In genomic region chr11:13667245-13667644, GRCh38 we compare ENCODE assay signal across 7 cellular contexts. TPM values are rescaled to one million over a fixed set of nuclear protein-coding genes. Genes with fewer than 3 reads are reported as not detected.
A peak's percentile ranks its signal among the peaks of the same experiment; 100 is the strongest.
DNase-seq lines count a peak whose midpoint lies in the region; ATAC-seq, FAIRE-seq and TF ChIP-seq lines count a peak whose summit lies in the region.

No MANE protein-coding gene starts in this region.

- TSS peak; percentile 75 for BruUV-seq in PC-3 (replicated peaks; lab: Mats Ljungman, UMichigan)
- BruUV-seq in endothelial cell of umbilical vein (replicated peaks; lab: Mats Ljungman, UMichigan) = no TSS peak

- TF ChIP-seq CTCF in GM12865 (IDR thresholded peaks at IDR 0.05; ENCODE audit: insufficient read depth, low read depth, low read length, missing control alignments) = no peak
- TF ChIP-seq CTCF in PC-3 (conservative IDR thresholded peaks at IDR 0.05; ENCODE audit: low read depth, low read length) = no peak
- no peak for TF ChIP-seq CTCF in endothelial cell of umbilical vein (IDR thresholded peaks at IDR 0.05; ENCODE audit: extremely low read depth in 1 of 2, insufficient read depth in 1 of 2, low read depth in 1 of 2, low read length in 2 of 2)
- TF ChIP-seq CTCF in retinal pigment epithelial cell (conservative IDR thresholded peaks at IDR 0.05; ENCODE audit: low read depth, low read length) = no peak

- H3K4me3 ChIP-seq in GM12865 (ENCODE audit: low read depth, low read length) (peak overlapping the region; percentile 91), PC-3 (ENCODE audit: low read length) (peak overlapping the region; percentile 92), endothelial cell of umbilical vein (replicated peaks in 1 of 3; ENCODE audit: insufficient read depth in 1 of 3, low read depth in 1 of 3, low read length in 3 of 3) (peak overlapping the region in 1 of 3 experiments; percentile 81), retinal pigment epithelial cell (ENCODE audit: low read length) (peak overlapping the region; percentile 82)

- TF ChIP-seq POLR2A in endothelial cell of umbilical vein (IDR thresholded peaks at IDR 0.05; ENCODE audit: low read depth, low read length) = no peak

- H3K9me1 ChIP-seq in endothelial cell of umbilical vein (replicated peaks; ENCODE audit: control insufficient read depth, extremely low read depth, insufficient read depth, low read length) = no peaks in the 10 kb centered on the region

- dilution Hi-C loops in endothelial cell of umbilical vein (cut with MboI; ENCODE audit: extremely low pct_ligation_motif_present, low sequenced_read_pairs) = no loop called here

- H3K9ac ChIP-seq in PC-3 (ENCODE audit: low read length) (peak overlapping the region; percentile 88; the same call in 1 of the 2 replicates), endothelial cell of umbilical vein (replicated peaks; ENCODE audit: extremely low read depth, insufficient read depth, low read length) (no peak overlapping the region)

- no peak for FAIRE-seq in endothelial cell of umbilical vein (lab: Jason Lieb, UNC)

- intact Hi-C loops in PC-3 (cut with micrococcal nuclease) = loop anchor here (10.0 kb wide), 3 partner anchors 198 to 392 kb away; partner anchors contain the start of genes BMAL1 and BTBD10
- intact Hi-C loops in endothelial cell of umbilical vein (cut with micrococcal nuclease) = loop anchor here (5.0 kb wide), 2 partner anchors 205 to 460 kb away; partner anchors contain the start of gene BTBD10

- H3K4me1 ChIP-seq in PC-3 (ENCODE audit: insufficient read depth, low read length) (peaks cover 28% of the 10 kb centered on the region), endothelial cell of umbilical vein (ENCODE audit: control insufficient read depth, extremely low read depth, insufficient read depth, low read length) (peaks cover 20% of the 10 kb centered on the region)

- no peaks in the 10 kb centered on the region for H3K9me3 ChIP-seq in PC-3 (ENCODE audit: low read length)
- H3K9me3 ChIP-seq in endothelial cell of umbilical vein (replicated peaks; ENCODE audit: control insufficient read depth, insufficient read depth, low read length) = no peaks in the 10 kb centered on the region

- no peaks in the 10 kb centered on the region for H3K36me3 ChIP-seq in PC-3 (ENCODE audit: low read depth, low read length)
- no peaks in the 10 kb centered on the region for H3K36me3 ChIP-seq in endothelial cell of umbilical vein (ENCODE audit: control insufficient read depth in 2 of 2, extremely low read depth in 1 of 2, insufficient read depth in 2 of 2, low read length in 2 of 2)

- H2AFZ ChIP-seq in PC-3 (ENCODE audit: low read length) (peak overlapping the region; percentile 99), endothelial cell of umbilical vein (ENCODE audit: low read depth, low read length) (peak overlapping the region; percentile 54)

- POLR2A ChIA-PET in PC-3 (lab: Charles Lee; ENCODE audit: unreplicated experiment) (interaction anchor here (0.5 to 0.6 kb wide), 2 partner anchors 103 to 1081 kb away, joined by 3 to 5 read pairs; no protein-coding TSS in a partner anchor), endothelial cell of umbilical vein (lab: Charles Lee) (no interaction called here)

- H3K79me2 ChIP-seq in PC-3 (ENCODE audit: low read length) (peaks cover 37% of the 10 kb centered on the region), endothelial cell of umbilical vein (ENCODE audit: control insufficient read depth, insufficient read depth, low read length) (peaks cover 37% of the 10 kb centered on the region)

- H3K4me2 ChIP-seq in PC-3 (ENCODE audit: low read length) (peak overlapping the region; percentile 98), endothelial cell of umbilical vein (ENCODE audit: insufficient read depth, low read length) (peak overlapping the region; percentile 90)

- peak; percentile 60 for DNase-seq in GM12865 (ENCODE audit: low read depth)
- DNase-seq in PC-3 = no peak
- peak; percentile 17 for DNase-seq in endothelial cell of umbilical vein (ENCODE audit: low read depth, low spot score)
- no peak for DNase-seq in retinal pigment epithelial cell (ENCODE audit: low read depth)
- DNase-seq in putamen (ENCODE audit: low spot score) = no peak

- CTCF ChIA-PET in PC-3 (lab: Charles Lee) = no interaction called here
- CTCF ChIA-PET in endothelial cell of umbilical vein (lab: Charles Lee) = interaction anchor here (0.8 to 1.5 kb wide), 5 partner anchors 9 to 78 kb away, joined by 3 to 5 read pairs (median 3); no protein-coding TSS in a partner anchor

- H3K27ac ChIP-seq in PC-3 (ENCODE audit: low read length) (no peak overlapping the region), endothelial cell of umbilical vein (ENCODE audit: insufficient read depth, low read depth, low read length) (no peak overlapping the region)

- no peak for ATAC-seq in PC-3
- ATAC-seq in GM19467 (IDR thresholded peaks at IDR 0.05; ENCODE audit: unreplicated experiment) = no peak
- ATAC-seq in HG02981 (IDR thresholded peaks at IDR 0.05; ENCODE audit: unreplicated experiment) = no peak

- H3K9me2 ChIP-seq in PC-3 (replicated peaks; ENCODE audit: low read length) = no peaks in the 10 kb centered on the region

- peaks cover 23% of the 10 kb centered on the region; the same call in 1 of the 2 replicates for H4K20me1 ChIP-seq in PC-3 (ENCODE audit: low read length)
- no peaks in the 10 kb centered on the region for H4K20me1 ChIP-seq in endothelial cell of umbilical vein (replicated peaks; ENCODE audit: control insufficient read depth, extremely low read depth, insufficient read depth, low read length)

- no peaks in the 10 kb centered on the region for H3F3A ChIP-seq in PC-3 (ENCODE audit: low read length, unreplicated experiment)

- H3K27me3 ChIP-seq in PC-3 (ENCODE audit: low read length) (no peaks in the 10 kb centered on the region), endothelial cell of umbilical vein (ENCODE audit: control insufficient read depth in 2 of 2, insufficient read depth in 2 of 2, low read length in 2 of 2) (no peaks in the 10 kb centered on the region)

TF ChIP-seq in endothelial cell of umbilical vein, 7 proteins besides CTCF, POLR2A, EP300 and RAD21:
- TF ChIP-seq POLR2AphosphoS5 (IDR thresholded peaks at IDR 0.05; ENCODE audit: insufficient read depth, low read depth, low read length) = no peak
- no peak for TF ChIP-seq JUN (IDR thresholded peaks at IDR 0.05; ENCODE audit: borderline replicate concordance, insufficient read depth, insufficient read length, low read depth)
- TF ChIP-seq MAX (IDR thresholded peaks at IDR 0.05; ENCODE audit: insufficient read depth, insufficient read length) = no peak
- TF ChIP-seq GATA2 (IDR thresholded peaks at IDR 0.05; ENCODE audit: insufficient read depth, insufficient read length, low read depth, low read length) = no peak
- TF ChIP-seq MYC (IDR thresholded peaks at IDR 0.05; ENCODE audit: low read depth, low read length) = no peak
- TF ChIP-seq EZH2 (IDR thresholded peaks at IDR 0.05; ENCODE audit: borderline replicate concordance, low read depth, low read length, severe bottlenecking) = no peak
- no peak for TF ChIP-seq FOS (IDR thresholded peaks at IDR 0.05; ENCODE audit: borderline replicate concordance, insufficient read depth, low read length)

RNA-seq across cellular contexts. Expression of gene FAR1, which starts 1.2 kb away (rescaled TPM):
- total RNA-seq in PC-3 (2014; rRNA removed) (31.6 and 45.6 TPM in 2 replicates), endothelial cell of umbilical vein (72.3 and 76.4 TPM in 2 replicates)
- polyA plus RNA-seq in endothelial cell of umbilical vein = 24.6 and 29.5 TPM in 2 replicates
- polyA plus RNA-seq in endothelial cell of umbilical vein (2011; cell fraction: cytosol; rRNA removed) = 35.5 and 38.4 TPM in 2 replicates
- 64.9 and 89.2 TPM in 2 replicates for polyA plus RNA-seq in endothelial cell of umbilical vein (2011; cell fraction: nucleus; rRNA removed)
- 50.7 and 63.3 TPM in 2 replicates for polyA plus RNA-seq in endothelial cell of umbilical vein (2012)
- polyA minus RNA-seq in endothelial cell of umbilical vein = 74.3 and 92.1 TPM in 2 replicates
- 38.9 TPM for polyA minus RNA-seq in endothelial cell of umbilical vein (2011; cell fraction: cytosol; rRNA and poly(A)+ RNA removed)
- 67.5 and 119 TPM in 2 replicates for polyA minus RNA-seq in endothelial cell of umbilical vein (2011; cell fraction: nucleus; rRNA and poly(A)+ RNA removed)

Comparison
In these comparisons a context has a peak if more than half of its experiments do, and no peak if none do; other contexts are left out.
1. DNase-seq: peak in GM12865 (single experiment) and endothelial cell of umbilical vein (single experiment); none in PC-3 (single experiment), retinal pigment epithelial cell (single experiment) and putamen (single experiment).